ENCODE assay signal across 23 cellular contexts in the genomic region with DNA sequence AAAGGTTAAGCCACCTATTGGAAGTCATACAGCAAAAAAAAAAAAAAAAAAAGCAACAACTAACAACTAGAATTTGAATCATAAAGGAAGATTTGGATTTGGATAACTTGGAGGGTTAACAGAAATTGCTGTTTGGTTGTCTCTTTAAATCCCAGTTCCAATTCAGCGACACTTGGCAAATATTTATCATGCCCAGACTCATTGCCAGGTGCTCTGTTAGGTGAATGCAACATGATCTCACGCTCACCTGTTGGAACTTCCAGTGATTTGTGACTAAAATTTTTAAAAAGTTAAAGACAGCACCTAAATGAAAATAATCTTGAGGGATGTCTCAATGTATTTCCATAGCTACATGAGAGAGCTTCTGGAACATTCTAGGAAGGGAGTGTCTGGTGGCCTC.
"Had no signal": no experiment of that assay in that cellular context is flagged by ENCODE, and none has a peak within 500 bp of the region (broad histone marks: within the 10 kb centered on the region; RNA-seq: fewer than 3 reads in every experiment).

No MANE protein-coding gene starts in this region.

- H3K36me3 ChIP-seq: breast epithelium, heart left ventricle, neutrophil, sigmoid colon, thoracic aorta, uterus had no signal

- H3K9me3 ChIP-seq: breast epithelium, heart left ventricle, neutrophil, sigmoid colon, thoracic aorta, uterus had no signal

- H3K27me3 ChIP-seq: neutrophil, uterus had no signal

- H3K4me3 ChIP-seq: breast epithelium, heart left ventricle, sigmoid colon, thoracic aorta, uterus had no signal

- DNase-seq: activated CD4-positive, alpha-beta memory T cell treated with anti-CD3 and anti-CD28 coated beads, Interleukin-2, amount 10 ng/mL, durations not matched to agents 7 days and 5 days; activated CD4-positive, alpha-beta T cell treated with anti-CD3 and anti-CD28 coated beads for 1 hour; activated CD4-positive, alpha-beta T cell treated with anti-CD3 and anti-CD28 coated beads, Interleukin-2, amount 10 ng/mL, durations not matched to agents 7 days and 5 days; activated naive CD8-positive, alpha-beta T cell treated with anti-CD3 and anti-CD28 coated beads, Interleukin-2, amount 50 U/mL, for 24 hours; activated T-cell treated with anti-CD3 and anti-CD28 coated beads, Interleukin-2, amount 50 U/mL, for 4 hours; amygdala; central memory CD4-positive, alpha-beta T cell; heart left ventricle; hypothalamus; immature natural killer cell; kidney; left colon; naive B cell; nephron progenitor cell; retina; sigmoid colon; small intestine; stimulated activated CD4-positive, alpha-beta T cell treated with anti-CD3 and anti-CD28 coated beads, Interleukin-4, amount 100 ng/mL, for 24 hours; trophoblast cell; uterus had no signal

- H3K27ac ChIP-seq: breast epithelium, heart left ventricle, neutrophil, sigmoid colon, thoracic aorta, uterus had no signal

- H3K4me1 ChIP-seq: breast epithelium, heart left ventricle, sigmoid colon, uterus had no signal
